8 cellular contexts compared by ENCODE assay signal in the genomic region with DNA sequence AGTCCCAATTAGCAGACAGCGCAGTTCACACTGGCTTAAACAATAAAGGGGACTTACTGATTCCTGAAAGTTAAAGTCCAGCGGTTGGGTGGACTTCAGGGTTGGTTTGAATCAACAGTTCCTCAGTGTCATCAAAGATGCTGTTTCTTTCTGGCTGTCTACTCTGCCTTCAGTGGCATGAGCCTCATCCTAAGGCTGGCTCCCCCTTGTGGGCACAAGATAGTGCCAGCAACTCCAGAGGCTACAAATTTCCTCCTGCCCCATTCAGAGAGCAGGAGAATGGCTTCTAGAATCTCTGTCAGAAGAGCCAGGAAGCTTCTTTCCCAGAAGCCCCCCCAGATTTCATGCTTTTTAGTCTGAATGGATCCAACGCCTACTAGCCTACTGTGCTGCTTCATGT.
DNase-seq lines count a peak whose midpoint lies in the region; ATAC-seq, FAIRE-seq and TF ChIP-seq lines count a peak whose summit lies in the region.

No MANE protein-coding gene starts in this region.

- no peak for FAIRE-seq in K562 (lab: Jason Lieb, UNC)

- H3K27me3 Mint-ChIP-seq in T-helper 17 cell, result no peaks in the 10 kb centered on the region

- H2AFZ ChIP-seq in K562 (ENCODE audit: low read depth, low read length), result no peak overlapping the region

- ATAC-seq in HG03354 (IDR thresholded peaks at IDR 0.05; ENCODE audit: poor library complexity, severe bottlenecking, unreplicated experiment) (peak; percentile 60), T-helper 17 cell (peak; percentile 81), K562 (peak; percentile 75), GM19455 (IDR thresholded peaks at IDR 0.05; ENCODE audit: unreplicated experiment) (no peak)

- no peaks in the 10 kb centered on the region for H3K9me1 ChIP-seq in K562 (ENCODE audit: control insufficient read depth, insufficient read depth, low read length)

- H3K36me3 ChIP-seq in DOHH2 (ENCODE audit: control insufficient read depth, low read length), result no peaks in the 10 kb centered on the region
- no peaks in the 10 kb centered on the region for H3K36me3 ChIP-seq in K562 (ENCODE audit: control insufficient read depth, insufficient read depth, low read length)

- intact Hi-C loops in K562 (cut with micrococcal nuclease), result loop anchor here (1.0 kb wide), 1 partner anchor 101 kb away; no protein-coding TSS in a partner anchor

- H3K4me3 ChIP-seq in DOHH2 (ENCODE audit: low read length), result no peak overlapping the region
- H3K4me3 ChIP-seq in K562, result no peak overlapping the region

- POLR2A ChIA-PET in K562 (lab: Yijun Ruan, JAX), result no interaction called here

- WGBS in K562 (ENCODE audit: insufficient coverage, low coverage, missing lambda C conversion rate), result 5% methylated on average over 3 of the region's 3 CpGs

- TF ChIP-seq EP300 in K562 (IDR thresholded peaks at IDR 0.05; ENCODE audit: low read length), result no peak

- TF ChIP-seq CTCF in DOHH2 (IDR thresholded peaks at IDR 0.05; ENCODE audit: low read depth, low read length, poor library complexity, severe bottlenecking) (peak; percentile 59), K562 (IDR thresholded peaks at IDR 0.05 in 2 of 3, conservative IDR thresholded peaks at IDR 0.05 in 1 of 3; ENCODE audit: insufficient read depth in 2 of 3, low read depth in 1 of 3, low read length in 3 of 3) (peak; percentile 33 to 55 (median 49); a peak in 4 of 6 replicates)

- no peaks in the 10 kb centered on the region for H3K9me2 ChIP-seq in DOHH2 (replicated peaks; ENCODE audit: control insufficient read depth, low read length)

- peaks cover 8% of the 10 kb centered on the region for H3K4me1 Mint-ChIP-seq in T-helper 17 cell

- no peak for TF ChIP-seq POLR2A in K562 (conservative IDR thresholded peaks at IDR 0.05)

- CTCF ChIA-PET in K562 (lab: Yijun Ruan, JAX; ENCODE audit: low intra/inter-chr PET ratio), result no interaction called here

- no peaks in the 10 kb centered on the region for H3F3A ChIP-seq in DOHH2 (ENCODE audit: control insufficient read depth, insufficient read depth)

- H3K9me3 ChIP-seq in DOHH2 (ENCODE audit: control insufficient read depth, insufficient read depth, low read length), result no peaks in the 10 kb centered on the region
- no peaks in the 10 kb centered on the region for H3K9me3 ChIP-seq in T-helper 17 cell (ENCODE audit: control insufficient read depth, low read length, poor library complexity, severe bottlenecking)
- no peaks in the 10 kb centered on the region for H3K9me3 ChIP-seq in K562 (replicated peaks; ENCODE audit: control insufficient read depth, insufficient read depth, low read depth, low read length)

- no TSS peak for BruUV-seq in K562 (replicated peaks; lab: Mats Ljungman, UMichigan)

- no peaks in the 10 kb centered on the region for H3K36me3 Mint-ChIP-seq in T-helper 17 cell (ENCODE audit: low read depth)

- H3K9ac ChIP-seq in K562 (ENCODE audit: insufficient read depth in 1 of 2, low read depth in 2 of 2, low read length in 2 of 2), result no peak overlapping the region

- H3K27me3 ChIP-seq in DOHH2 (ENCODE audit: control insufficient read depth, low read length) (peaks cover 3% of the 10 kb centered on the region; the same call in 1 of the 2 replicates), K562 (ENCODE audit: control insufficient read depth in 2 of 2, insufficient read depth in 2 of 2, low read length in 2 of 2) (0 out of 5 replicates have a peak, but pooled peaks cover 0 to under 1% of the 10 kb centered on the region in 2 experiments)

- H3K4me2 ChIP-seq in DOHH2 (ENCODE audit: low read length) (no peak overlapping the region), K562 (ENCODE audit: insufficient read depth, low read length) (no peak overlapping the region)

- in situ Hi-C loops in K562 (cut with MboI), result no loop called here

- H3K27ac Mint-ChIP-seq in T-helper 17 cell, result no peak overlapping the region

- H3K79me2 ChIP-seq in DOHH2 (ENCODE audit: control insufficient read depth, low read length), result no peaks in the 10 kb centered on the region
- H3K79me2 ChIP-seq in K562 (ENCODE audit: control insufficient read depth, insufficient read depth, low read length), result no peaks in the 10 kb centered on the region

- H4K20me1 ChIP-seq in DOHH2 (ENCODE audit: control insufficient read depth, insufficient read depth, low read depth, low read length) (no peaks in the 10 kb centered on the region), K562 (replicated peaks; ENCODE audit: control insufficient read depth, insufficient read depth, low read length) (no peaks in the 10 kb centered on the region)

- no peak overlapping the region for H3K4me3 Mint-ChIP-seq in T-helper 17 cell

- H3K4me1 ChIP-seq in DOHH2 (ENCODE audit: control insufficient read depth, low read length), result no peaks in the 10 kb centered on the region
- H3K4me1 ChIP-seq in K562 (replicated peaks in 1 of 2; ENCODE audit: control insufficient read depth in 2 of 2, insufficient read depth in 2 of 2, low read length in 2 of 2), result peaks cover 0 to 10% of the 10 kb centered on the region in 2 experiments; a peak in 2 of 5 replicates

- DNase-seq in T-helper 17 cell, result peak in 1 of 3 donors; percentile 25
- DNase-seq in K562 (ENCODE audit: extremely low read depth in 1 of 4, low spot score in 3 of 4), result peak; percentile 12 to 30 (median 16)
- peak; percentile 55 for DNase-seq in iris pigment epithelial cell (ENCODE audit: low read depth)
- DNase-seq in stimulated activated CD4-positive, alpha-beta T cell treated with anti-CD3 and anti-CD28 coated beads, TNF-alpha, amount 100 ng/mL, for 1 hour (ENCODE audit: low read depth in 3 of 3, low spot score in 1 of 3), result peak in 2 of 3 donors; percentile 1 to 12
- DNase-seq in NK-92 treated with Interleukin-12 subunit alpha and Interleukin-12 subunit beta, amount 100 ng/mL, for 24 hours (lab: John Stamatoyannopoulos, UW), result no peak

- no peak overlapping the region for H3K27ac ChIP-seq in DOHH2 (ENCODE audit: low read depth, low read length)
- H3K27ac ChIP-seq in K562 (ENCODE audit: extremely low read depth, low read depth, low read length), result no peak overlapping the region

- peak in 1 of 2 experiments; percentile 30; a peak in 3 of 4 replicates for TF ChIP-seq RAD21 in K562 (CRISPR knock-in tag; conservative IDR thresholded peaks at IDR 0.05 in 1 of 2, IDR thresholded peaks at IDR 0.05 in 1 of 2)

TF ChIP-seq in K562, 482 proteins besides CTCF, POLR2A, EP300 and RAD21:
- TF ChIP-seq, protein P1, sequence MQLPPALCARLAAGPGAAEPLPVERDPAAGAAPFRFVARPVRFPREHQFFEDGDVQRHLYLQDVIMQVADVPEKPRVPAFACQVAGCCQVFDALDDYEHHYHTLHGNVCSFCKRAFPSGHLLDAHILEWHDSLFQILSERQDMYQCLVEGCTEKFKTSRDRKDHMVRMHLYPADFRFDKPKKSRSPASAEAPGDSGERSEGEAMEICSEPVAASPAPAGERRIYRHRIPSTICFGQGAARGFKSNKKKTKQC (CRISPR knock-in tag; IDR thresholded peaks at IDR 0.05), result no peak
- TF ChIP-seq, protein P2, sequence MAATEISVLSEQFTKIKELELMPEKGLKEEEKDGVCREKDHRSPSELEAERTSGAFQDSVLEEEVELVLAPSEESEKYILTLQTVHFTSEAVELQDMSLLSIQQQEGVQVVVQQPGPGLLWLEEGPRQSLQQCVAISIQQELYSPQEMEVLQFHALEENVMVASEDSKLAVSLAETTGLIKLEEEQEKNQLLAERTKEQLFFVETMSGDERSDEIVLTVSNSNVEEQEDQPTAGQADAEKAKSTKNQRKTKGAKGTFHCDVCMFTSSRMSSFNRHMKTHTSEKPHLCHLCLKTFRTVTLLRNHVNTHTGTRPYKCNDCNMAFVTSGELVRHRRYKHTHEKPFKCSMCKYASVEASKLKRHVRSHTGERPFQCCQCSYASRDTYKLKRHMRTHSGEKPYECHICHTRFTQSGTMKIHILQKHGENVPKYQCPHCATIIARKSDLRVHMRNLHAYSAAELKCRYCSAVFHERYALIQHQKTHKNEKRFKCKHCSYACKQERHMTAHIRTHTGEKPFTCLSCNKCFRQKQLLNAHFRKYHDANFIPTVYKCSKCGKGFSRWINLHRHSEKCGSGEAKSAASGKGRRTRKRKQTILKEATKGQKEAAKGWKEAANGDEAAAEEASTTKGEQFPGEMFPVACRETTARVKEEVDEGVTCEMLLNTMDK (IDR thresholded peaks at IDR 0.05; ENCODE audit: borderline replicate concordance, insufficient read depth, low read depth, low read length, poor library complexity, severe bottlenecking), result peak; percentile 50
TF ChIP-seq in K562: peak in this region for 1.
